In the genomic region with DNA sequence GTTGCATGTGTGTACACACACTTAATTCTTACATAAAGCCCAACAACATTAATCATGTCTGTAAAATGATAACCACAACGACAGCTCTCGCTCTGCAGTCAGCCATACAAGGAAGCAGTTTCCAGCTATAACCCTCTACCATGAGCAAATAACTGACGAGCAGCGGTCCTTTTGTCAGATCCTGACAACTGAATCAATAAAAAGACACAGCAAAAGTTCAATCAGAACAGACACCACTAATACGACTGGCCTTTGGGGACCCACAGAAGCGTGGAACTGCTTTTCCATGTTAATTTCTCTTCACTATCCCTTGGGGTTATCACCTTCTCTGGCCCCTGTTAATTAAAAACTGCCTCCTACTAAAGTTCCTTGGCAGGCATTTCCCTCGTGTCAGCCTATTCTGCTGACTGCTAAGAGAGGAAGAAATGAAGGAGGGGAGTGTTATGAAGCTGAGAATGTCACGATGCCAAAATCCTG, we compare ENCODE assay signal across 11 cellular contexts.
A peak's percentile ranks its signal among the peaks of the same experiment; 100 is the strongest.
DNase-seq lines count a peak whose midpoint lies in the region; ATAC-seq and TF ChIP-seq lines count a peak whose summit lies in the region.
"Had no signal": no experiment of that assay in that cellular context is flagged by ENCODE, and none has a peak within 500 bp of the region (broad histone marks: within the 10 kb centered on the region; RNA-seq: fewer than 3 reads in every experiment).

No MANE protein-coding gene starts in this region.

- peak; percentile 27 for DNase-seq in DMS 273 (lab: John Stamatoyannopoulos, UW; ENCODE audit: unreplicated experiment)
- DNase-seq in DMS 273 treated with DMSO at 0.1 percent for 48 hours (lab: John Stamatoyannopoulos, UW) = no peak
- no peak for DNase-seq in Panc1 (ENCODE audit: low read depth, low spot score)
- DNase-seq in hepatocyte (ENCODE audit: low spot score) = peak; percentile 29
- DNase-seq in sigmoid colon = no peak
- DNase-seq in cerebellum (ENCODE audit: low spot score) = no peak
- DNase-seq: effector memory CD4-positive, alpha-beta T cell; nucleus accumbens had no signal

- H3K4me3 ChIP-seq in Panc1 (ENCODE audit: low read depth in 2 of 2, low read length in 2 of 2) (peak overlapping the region; percentile 6 to 29; a peak in 2 of 4 replicates), hepatocyte (no peak overlapping the region), subcutaneous abdominal adipose tissue (ENCODE audit: low read depth in 1 of 5, low read length in 5 of 5) (peak overlapping the region; percentile 14 to 56 (median 27)), sigmoid colon (no peak overlapping the region)

- POLR2A ChIA-PET in Panc1 (lab: Charles Lee) = no interaction called here

- peak overlapping the region; percentile 71 for H3K4me2 ChIP-seq in hepatocyte

- CTCF ChIA-PET in Panc1 (lab: Charles Lee) = no interaction called here

- TF ChIP-seq POLR2A in sigmoid colon (IDR thresholded peaks at IDR 0.05) = no peak

- H3K9ac ChIP-seq in subcutaneous abdominal adipose tissue (ENCODE audit: low read length in 5 of 5) = peak overlapping the region in 1 of 5 donors; percentile 37

- in situ Hi-C loops in Panc1 (cut with HindIII; ENCODE audit: low pct_unique_long_range_greater_than_20kb, low sequenced_read_pairs) = no loop called here

- no peaks in the 10 kb centered on the region for H3K79me2 ChIP-seq in hepatocyte

- no peak for TF ChIP-seq CTCF in Panc1 (IDR thresholded peaks at IDR 0.05)
- no peak for TF ChIP-seq CTCF in hepatocyte (IDR thresholded peaks at IDR 0.05; ENCODE audit: poor library complexity)
- no peak for TF ChIP-seq CTCF in sigmoid colon (IDR thresholded peaks at IDR 0.05)

- ATAC-seq in Panc1 (peak; percentile 83), GM21786 (IDR thresholded peaks at IDR 0.05; ENCODE audit: unreplicated experiment) (no peak)

- H4K20me1 ChIP-seq in hepatocyte (ENCODE audit: insufficient read depth, poor library complexity, severe bottlenecking) = no peaks in the 10 kb centered on the region

- BruUV-seq in Panc1 (replicated peaks; lab: Mats Ljungman, UMichigan) = no TSS peak

- H2AFZ ChIP-seq in hepatocyte = peak overlapping the region; percentile 24

- TF ChIP-seq EP300 in sigmoid colon (IDR thresholded peaks at IDR 0.05) = no peak

- no peaks in the 10 kb centered on the region for H3K36me3 ChIP-seq in Panc1 (ENCODE audit: control insufficient read depth, insufficient read depth, low read length)
- no peaks in the 10 kb centered on the region for H3K36me3 ChIP-seq in hepatocyte (replicated peaks; ENCODE audit: insufficient read depth, low read depth)
- no peaks in the 10 kb centered on the region for H3K36me3 ChIP-seq in subcutaneous abdominal adipose tissue (ENCODE audit: control insufficient read depth in 5 of 5, insufficient read depth in 5 of 5, low read length in 5 of 5)
- H3K36me3 ChIP-seq in sigmoid colon = no peaks in the 10 kb centered on the region

- H3K27me3 ChIP-seq in Panc1 (ENCODE audit: control insufficient read depth, insufficient read depth, low read length) (no peaks in the 10 kb centered on the region), hepatocyte (no peaks in the 10 kb centered on the region), subcutaneous abdominal adipose tissue (ENCODE audit: control insufficient read depth in 5 of 5, insufficient read depth in 4 of 5, low read length in 5 of 5) (no peaks in the 10 kb centered on the region), sigmoid colon (no peaks in the 10 kb centered on the region)

- peaks cover 19% of the 10 kb centered on the region for H3K9me3 ChIP-seq in Panc1 (ENCODE audit: control insufficient read depth, insufficient read depth, low read depth, low read length)
- no peaks in the 10 kb centered on the region for H3K9me3 ChIP-seq in hepatocyte (ENCODE audit: low read depth)
- H3K9me3 ChIP-seq in subcutaneous abdominal adipose tissue (ENCODE audit: control insufficient read depth in 5 of 5, low read length in 5 of 5) = peaks cover 0 to 8% (median 7%) of the 10 kb centered on the region in 5 donors
- no peaks in the 10 kb centered on the region for H3K9me3 ChIP-seq in sigmoid colon

- H3K4me1 ChIP-seq in Panc1 (ENCODE audit: control insufficient read depth, insufficient read depth, low read length) = peaks cover 40% of the 10 kb centered on the region
- peaks cover 18% of the 10 kb centered on the region for H3K4me1 ChIP-seq in hepatocyte (ENCODE audit: insufficient read depth)
- H3K4me1 ChIP-seq in subcutaneous abdominal adipose tissue (ENCODE audit: control insufficient read depth in 5 of 5, insufficient read depth in 5 of 5, low read length in 5 of 5) = peaks cover 0 to 10% (median 3%) of the 10 kb centered on the region in 5 donors
- peaks cover 0 to 10% (median 0%) of the 10 kb centered on the region in 4 donors for H3K4me1 ChIP-seq in sigmoid colon

- 15% methylated on average over 8 of the region's 8 CpGs for WGBS in hepatocyte (ENCODE audit: low lambda C conversion rate, missing lambda C conversion rate)
- 5 to 38% methylated on average over 8 of the region's 8 CpGs for WGBS in sigmoid colon, 2 donors

- intact Hi-C loops in Panc1 (cut with micrococcal nuclease; ENCODE audit: unreplicated experiment) (no loop called here), sigmoid colon (cut with DNase I) (no loop called here)

- H3K27ac ChIP-seq in Panc1 (ENCODE audit: low read length) = peak overlapping the region; percentile 93
- H3K27ac ChIP-seq in hepatocyte = peak overlapping the region; percentile 63
- H3K27ac ChIP-seq in subcutaneous abdominal adipose tissue (ENCODE audit: low read depth, low read length) = no peak overlapping the region
- no peak overlapping the region for H3K27ac ChIP-seq in sigmoid colon
- H3K27ac ChIP-seq: 22Rv1 had no signal

- H3K9me2 ChIP-seq in hepatocyte (replicated peaks; ENCODE audit: insufficient read depth) = no peaks in the 10 kb centered on the region

Comparison
In these comparisons a context has a peak if more than half of its experiments do, and no peak if none do; other contexts are left out.
1. DNase-seq: peak in DMS 273 (single experiment) and hepatocyte (single experiment); none in DMS 273 treated with DMSO at 0.1 percent for 48 hours (single experiment), Panc1 (single experiment), sigmoid colon (single experiment) and cerebellum (single experiment).
2. H3K27ac ChIP-seq: peak in Panc1 (single experiment) and hepatocyte (single experiment); none in subcutaneous abdominal adipose tissue (single experiment) and sigmoid colon (0 of 4).
3. H3K4me3 ChIP-seq: peak in Panc1 (2 of 2) and subcutaneous abdominal adipose tissue (5 of 5); none in hepatocyte (single experiment) and sigmoid colon (0 of 4).